ENCODE assay signal across 14 cellular contexts in genomic region chr1:203281851-203282661, GRCh38. TPM values are rescaled to one million over a fixed set of nuclear protein-coding genes. Genes with fewer than 3 reads are reported as not detected.
DNase-seq lines count a peak whose midpoint lies in the region; ATAC-seq and TF ChIP-seq lines count a peak whose summit lies in the region.
"Had no signal": no experiment of that assay in that cellular context is flagged by ENCODE, and none has a peak within 500 bp of the region (broad histone marks: within the 10 kb centered on the region; RNA-seq: fewer than 3 reads in every experiment).

No MANE protein-coding gene starts in this region.

- no peak for TF ChIP-seq CTCF in coronary artery (IDR thresholded peaks at IDR 0.05)

- ATAC-seq in activated T-cell treated with anti-CD3 and anti-CD28 coated beads, Interleukin-2, amount 50 U/mL, for 72 hours (replicated peaks in 1 of 2), result no peak
- no peak for ATAC-seq in GM21619 (IDR thresholded peaks at IDR 0.05; ENCODE audit: unreplicated experiment)
- ATAC-seq: upper lobe of right lung had no signal

- no peak overlapping the region for H3K4me3 ChIP-seq in coronary artery
- H3K4me3 ChIP-seq: upper lobe of right lung had no signal

- peaks cover 53% of the 10 kb centered on the region for H3K4me1 Mint-ChIP-seq in activated T-cell treated with anti-CD3 and anti-CD28 coated beads, Interleukin-2, amount 50 U/mL, for 24 hours (ENCODE audit: low read depth)
- peaks cover 55% of the 10 kb centered on the region for H3K4me1 Mint-ChIP-seq in activated T-cell treated with anti-CD3 and anti-CD28 coated beads, Interleukin-2, amount 50 U/mL, for 72 hours (ENCODE audit: low read depth)

- no peak overlapping the region for H3K4me3 Mint-ChIP-seq in activated T-cell treated with anti-CD3 and anti-CD28 coated beads, Interleukin-2, amount 50 U/mL, for 24 hours
- no peak overlapping the region for H3K4me3 Mint-ChIP-seq in activated T-cell treated with anti-CD3 and anti-CD28 coated beads, Interleukin-2, amount 50 U/mL, for 72 hours

- peak overlapping the region; percentile 48 for H3K27ac Mint-ChIP-seq in activated T-cell treated with anti-CD3 and anti-CD28 coated beads, Interleukin-2, amount 50 U/mL, for 24 hours
- no peak overlapping the region for H3K27ac Mint-ChIP-seq in activated T-cell treated with anti-CD3 and anti-CD28 coated beads, Interleukin-2, amount 50 U/mL, for 72 hours

- H3K9me3 Mint-ChIP-seq in activated T-cell treated with anti-CD3 and anti-CD28 coated beads, Interleukin-2, amount 50 U/mL, for 24 hours, result no peaks in the 10 kb centered on the region
- no peaks in the 10 kb centered on the region for H3K9me3 Mint-ChIP-seq in activated T-cell treated with anti-CD3 and anti-CD28 coated beads, Interleukin-2, amount 50 U/mL, for 72 hours

- H3K27me3 Mint-ChIP-seq in activated T-cell treated with anti-CD3 and anti-CD28 coated beads, Interleukin-2, amount 50 U/mL, for 24 hours, result no peaks in the 10 kb centered on the region
- H3K27me3 Mint-ChIP-seq in activated T-cell treated with anti-CD3 and anti-CD28 coated beads, Interleukin-2, amount 50 U/mL, for 72 hours (ENCODE audit: low read depth), result no peaks in the 10 kb centered on the region

- no peak overlapping the region for H3K27ac ChIP-seq in coronary artery
- H3K27ac ChIP-seq in substantia nigra (ENCODE audit: low read depth, low read length, poor library complexity, severe bottlenecking), result peak overlapping the region; percentile 21
- H3K27ac ChIP-seq: upper lobe of right lung had no signal

- DNase-seq in activated T-cell treated with anti-CD3 and anti-CD28 coated beads, Interleukin-2, amount 50 U/mL, for 24 hours, result no peak
- DNase-seq in activated T-cell treated with anti-CD3 and anti-CD28 coated beads, Interleukin-2, amount 50 U/mL, for 72 hours, result no peak
- peak; percentile 66 for DNase-seq in coronary artery (ENCODE audit: low spot score)
- DNase-seq in myocyte (ENCODE audit: low read depth), result peak; percentile 30
- no peak for DNase-seq in substantia nigra (lab: John Stamatoyannopoulos, UW)
- DNase-seq in midbrain (lab: John Stamatoyannopoulos, UW), result no peak
- no peak for DNase-seq in AML-193 (lab: John Stamatoyannopoulos, UW)
- DNase-seq: MV-4-11, NCI-H510A had no signal

- no peaks in the 10 kb centered on the region for H3K36me3 Mint-ChIP-seq in activated T-cell treated with anti-CD3 and anti-CD28 coated beads, Interleukin-2, amount 50 U/mL, for 24 hours (ENCODE audit: low read depth)
- no peaks in the 10 kb centered on the region for H3K36me3 Mint-ChIP-seq in activated T-cell treated with anti-CD3 and anti-CD28 coated beads, Interleukin-2, amount 50 U/mL, for 72 hours (ENCODE audit: insufficient read depth in 2 of 2)

RNA-seq across cellular contexts. Expression of gene BTG2, which starts 23.3 kb away (rescaled TPM):
- total RNA-seq in activated T-cell treated with anti-CD3 and anti-CD28 coated beads, Interleukin-2, amount 50 U/mL, for 72 hours, result 100 to 1,000 TPM; 138 to 153 TPM
- total RNA-seq in myocyte, result 55.6 and 95.2 TPM in 2 replicates
- polyA plus RNA-seq in myocyte (2012), result 33.6 TPM

RNA-seq across cellular contexts. Expression of gene CHIT1, which starts 52.6 kb away (rescaled TPM):
- total RNA-seq in activated T-cell treated with anti-CD3 and anti-CD28 coated beads, Interleukin-2, amount 50 U/mL, for 72 hours, result 1 to 10 TPM; 1.4 to 4.7 TPM
- 5.0 and 7.7 TPM in 2 replicates for total RNA-seq in myocyte
- 4.5 TPM for polyA plus RNA-seq in myocyte (2012)
- total RNA-seq: G401, kidney epithelial cell had no signal
- polyA plus RNA-seq: AG04450 had no signal

Comparison
In these comparisons a context has a peak if more than half of its experiments do, and no peak if none do; other contexts are left out.
1. DNase-seq: peak in coronary artery (single experiment) and myocyte (single experiment); none in activated T-cell treated with anti-CD3 and anti-CD28 coated beads, Interleukin-2, amount 50 U/mL, for 24 hours (single experiment), activated T-cell treated with anti-CD3 and anti-CD28 coated beads, Interleukin-2, amount 50 U/mL, for 72 hours (0 of 2), substantia nigra (0 of 49), midbrain (single experiment) and AML-193 (0 of 2).